1 cellular context compared by ENCODE assay signal in the genomic region with DNA sequence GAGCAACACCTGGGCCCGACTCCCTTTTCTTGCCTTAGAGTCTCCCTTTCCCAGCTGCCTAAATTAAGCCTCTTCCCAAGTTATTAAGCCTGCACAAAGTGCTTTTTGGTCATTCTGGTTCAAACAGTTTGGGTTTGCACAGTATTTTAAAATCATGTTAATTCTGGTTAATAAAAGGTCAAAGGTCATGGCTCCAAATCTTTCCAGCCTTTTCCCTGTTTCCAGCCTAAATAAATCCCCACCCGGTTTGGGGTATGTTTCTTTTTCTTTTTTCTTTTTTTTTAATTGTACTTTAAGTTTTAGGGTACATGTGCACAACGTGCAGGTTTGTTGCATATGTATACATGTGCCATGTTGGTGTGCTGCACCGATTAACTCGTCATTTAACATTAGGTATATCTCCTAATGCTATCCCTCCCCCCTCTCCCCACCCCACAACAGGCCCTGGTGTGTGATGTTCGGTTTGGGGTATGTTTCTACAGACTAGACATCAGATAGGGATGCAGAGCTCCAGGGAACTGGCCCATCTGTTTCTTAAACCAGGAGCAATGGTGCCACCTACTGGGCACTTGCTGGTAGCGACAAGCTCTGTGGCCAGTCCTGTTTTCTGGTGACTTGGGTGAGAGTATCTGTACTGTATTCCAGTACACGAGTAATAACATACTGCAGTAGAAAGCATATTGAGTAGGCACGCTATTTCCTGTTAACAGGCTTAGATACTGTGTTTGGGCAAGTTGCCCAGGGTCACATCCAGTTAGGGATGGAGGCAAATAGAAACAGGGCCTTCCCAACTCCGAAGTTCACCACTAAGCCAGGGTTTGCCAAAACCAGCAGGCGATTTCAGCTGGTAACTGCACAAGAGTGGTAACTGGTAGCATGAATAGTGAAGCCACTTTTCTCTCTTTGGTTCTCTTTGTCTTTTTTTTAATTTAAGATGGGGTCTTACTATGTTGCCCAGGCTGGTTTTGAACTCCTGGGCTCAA.
TF ChIP-seq lines count a peak whose summit lies in the region.

No MANE protein-coding gene starts in this region.

TF ChIP-seq in IMR-90, 13 proteins besides CTCF, POLR2A, EP300 and RAD21:
- TF ChIP-seq SMC3 (IDR thresholded peaks at IDR 0.05; ENCODE audit: low read depth, low read length): peak; percentile 90
- no peak for TF ChIP-seq NFE2L2 (IDR thresholded peaks at IDR 0.05; ENCODE audit: low read depth, low read length)
